2 cellular contexts compared by ENCODE assay signal in the genomic region with DNA sequence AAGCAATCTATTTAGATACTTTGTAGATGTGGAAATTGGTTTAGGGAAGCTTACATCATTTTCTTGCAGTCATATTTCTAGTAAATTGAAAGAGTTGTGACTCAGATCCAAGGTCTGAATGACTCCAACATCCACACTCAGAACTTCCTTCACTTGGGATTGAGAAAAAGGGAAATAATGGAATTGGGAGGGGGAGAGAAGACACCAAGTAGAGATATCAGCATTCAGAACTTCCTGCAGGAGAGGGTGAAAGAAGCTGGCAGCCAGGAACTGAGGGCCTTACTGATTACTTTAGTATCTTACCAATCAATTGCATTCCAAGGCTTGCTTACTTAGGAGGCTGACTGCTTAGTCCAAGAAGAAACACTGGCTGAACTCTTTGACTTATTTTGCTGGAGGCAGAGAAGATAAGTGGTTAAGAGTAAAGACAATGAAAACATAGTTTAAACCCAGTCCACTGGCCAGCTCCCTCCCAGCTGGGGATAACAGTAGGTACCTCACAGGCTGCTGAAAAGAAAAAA.
TF ChIP-seq lines count a peak whose summit lies in the region.

No MANE protein-coding gene starts in this region.

TF ChIP-seq in PFSK-1, 5 proteins besides CTCF, POLR2A, EP300 and RAD21 (continued from another document):
- no peak for TF ChIP-seq FOXP2 (optimal IDR thresholded peaks at IDR 0.05; ENCODE audit: borderline replicate concordance, extremely low read depth, extremely low read length, insufficient read depth)
- TF ChIP-seq, protein P1, sequence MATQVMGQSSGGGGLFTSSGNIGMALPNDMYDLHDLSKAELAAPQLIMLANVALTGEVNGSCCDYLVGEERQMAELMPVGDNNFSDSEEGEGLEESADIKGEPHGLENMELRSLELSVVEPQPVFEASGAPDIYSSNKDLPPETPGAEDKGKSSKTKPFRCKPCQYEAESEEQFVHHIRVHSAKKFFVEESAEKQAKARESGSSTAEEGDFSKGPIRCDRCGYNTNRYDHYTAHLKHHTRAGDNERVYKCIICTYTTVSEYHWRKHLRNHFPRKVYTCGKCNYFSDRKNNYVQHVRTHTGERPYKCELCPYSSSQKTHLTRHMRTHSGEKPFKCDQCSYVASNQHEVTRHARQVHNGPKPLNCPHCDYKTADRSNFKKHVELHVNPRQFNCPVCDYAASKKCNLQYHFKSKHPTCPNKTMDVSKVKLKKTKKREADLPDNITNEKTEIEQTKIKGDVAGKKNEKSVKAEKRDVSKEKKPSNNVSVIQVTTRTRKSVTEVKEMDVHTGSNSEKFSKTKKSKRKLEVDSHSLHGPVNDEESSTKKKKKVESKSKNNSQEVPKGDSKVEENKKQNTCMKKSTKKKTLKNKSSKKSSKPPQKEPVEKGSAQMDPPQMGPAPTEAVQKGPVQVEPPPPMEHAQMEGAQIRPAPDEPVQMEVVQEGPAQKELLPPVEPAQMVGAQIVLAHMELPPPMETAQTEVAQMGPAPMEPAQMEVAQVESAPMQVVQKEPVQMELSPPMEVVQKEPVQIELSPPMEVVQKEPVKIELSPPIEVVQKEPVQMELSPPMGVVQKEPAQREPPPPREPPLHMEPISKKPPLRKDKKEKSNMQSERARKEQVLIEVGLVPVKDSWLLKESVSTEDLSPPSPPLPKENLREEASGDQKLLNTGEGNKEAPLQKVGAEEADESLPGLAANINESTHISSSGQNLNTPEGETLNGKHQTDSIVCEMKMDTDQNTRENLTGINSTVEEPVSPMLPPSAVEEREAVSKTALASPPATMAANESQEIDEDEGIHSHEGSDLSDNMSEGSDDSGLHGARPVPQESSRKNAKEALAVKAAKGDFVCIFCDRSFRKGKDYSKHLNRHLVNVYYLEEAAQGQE (IDR thresholded peaks at IDR 0.05; ENCODE audit: insufficient read depth in 1 of 2, low read depth in 2 of 2, low read length in 2 of 2): 0 out of 4 replicates have a peak, but pooled peaks of 1 of the 2 experiments have one; percentile 27

TF ChIP-seq in H1, 55 proteins besides CTCF, POLR2A, EP300 and RAD21 (continued from another document):
- TF ChIP-seq, protein P2, sequence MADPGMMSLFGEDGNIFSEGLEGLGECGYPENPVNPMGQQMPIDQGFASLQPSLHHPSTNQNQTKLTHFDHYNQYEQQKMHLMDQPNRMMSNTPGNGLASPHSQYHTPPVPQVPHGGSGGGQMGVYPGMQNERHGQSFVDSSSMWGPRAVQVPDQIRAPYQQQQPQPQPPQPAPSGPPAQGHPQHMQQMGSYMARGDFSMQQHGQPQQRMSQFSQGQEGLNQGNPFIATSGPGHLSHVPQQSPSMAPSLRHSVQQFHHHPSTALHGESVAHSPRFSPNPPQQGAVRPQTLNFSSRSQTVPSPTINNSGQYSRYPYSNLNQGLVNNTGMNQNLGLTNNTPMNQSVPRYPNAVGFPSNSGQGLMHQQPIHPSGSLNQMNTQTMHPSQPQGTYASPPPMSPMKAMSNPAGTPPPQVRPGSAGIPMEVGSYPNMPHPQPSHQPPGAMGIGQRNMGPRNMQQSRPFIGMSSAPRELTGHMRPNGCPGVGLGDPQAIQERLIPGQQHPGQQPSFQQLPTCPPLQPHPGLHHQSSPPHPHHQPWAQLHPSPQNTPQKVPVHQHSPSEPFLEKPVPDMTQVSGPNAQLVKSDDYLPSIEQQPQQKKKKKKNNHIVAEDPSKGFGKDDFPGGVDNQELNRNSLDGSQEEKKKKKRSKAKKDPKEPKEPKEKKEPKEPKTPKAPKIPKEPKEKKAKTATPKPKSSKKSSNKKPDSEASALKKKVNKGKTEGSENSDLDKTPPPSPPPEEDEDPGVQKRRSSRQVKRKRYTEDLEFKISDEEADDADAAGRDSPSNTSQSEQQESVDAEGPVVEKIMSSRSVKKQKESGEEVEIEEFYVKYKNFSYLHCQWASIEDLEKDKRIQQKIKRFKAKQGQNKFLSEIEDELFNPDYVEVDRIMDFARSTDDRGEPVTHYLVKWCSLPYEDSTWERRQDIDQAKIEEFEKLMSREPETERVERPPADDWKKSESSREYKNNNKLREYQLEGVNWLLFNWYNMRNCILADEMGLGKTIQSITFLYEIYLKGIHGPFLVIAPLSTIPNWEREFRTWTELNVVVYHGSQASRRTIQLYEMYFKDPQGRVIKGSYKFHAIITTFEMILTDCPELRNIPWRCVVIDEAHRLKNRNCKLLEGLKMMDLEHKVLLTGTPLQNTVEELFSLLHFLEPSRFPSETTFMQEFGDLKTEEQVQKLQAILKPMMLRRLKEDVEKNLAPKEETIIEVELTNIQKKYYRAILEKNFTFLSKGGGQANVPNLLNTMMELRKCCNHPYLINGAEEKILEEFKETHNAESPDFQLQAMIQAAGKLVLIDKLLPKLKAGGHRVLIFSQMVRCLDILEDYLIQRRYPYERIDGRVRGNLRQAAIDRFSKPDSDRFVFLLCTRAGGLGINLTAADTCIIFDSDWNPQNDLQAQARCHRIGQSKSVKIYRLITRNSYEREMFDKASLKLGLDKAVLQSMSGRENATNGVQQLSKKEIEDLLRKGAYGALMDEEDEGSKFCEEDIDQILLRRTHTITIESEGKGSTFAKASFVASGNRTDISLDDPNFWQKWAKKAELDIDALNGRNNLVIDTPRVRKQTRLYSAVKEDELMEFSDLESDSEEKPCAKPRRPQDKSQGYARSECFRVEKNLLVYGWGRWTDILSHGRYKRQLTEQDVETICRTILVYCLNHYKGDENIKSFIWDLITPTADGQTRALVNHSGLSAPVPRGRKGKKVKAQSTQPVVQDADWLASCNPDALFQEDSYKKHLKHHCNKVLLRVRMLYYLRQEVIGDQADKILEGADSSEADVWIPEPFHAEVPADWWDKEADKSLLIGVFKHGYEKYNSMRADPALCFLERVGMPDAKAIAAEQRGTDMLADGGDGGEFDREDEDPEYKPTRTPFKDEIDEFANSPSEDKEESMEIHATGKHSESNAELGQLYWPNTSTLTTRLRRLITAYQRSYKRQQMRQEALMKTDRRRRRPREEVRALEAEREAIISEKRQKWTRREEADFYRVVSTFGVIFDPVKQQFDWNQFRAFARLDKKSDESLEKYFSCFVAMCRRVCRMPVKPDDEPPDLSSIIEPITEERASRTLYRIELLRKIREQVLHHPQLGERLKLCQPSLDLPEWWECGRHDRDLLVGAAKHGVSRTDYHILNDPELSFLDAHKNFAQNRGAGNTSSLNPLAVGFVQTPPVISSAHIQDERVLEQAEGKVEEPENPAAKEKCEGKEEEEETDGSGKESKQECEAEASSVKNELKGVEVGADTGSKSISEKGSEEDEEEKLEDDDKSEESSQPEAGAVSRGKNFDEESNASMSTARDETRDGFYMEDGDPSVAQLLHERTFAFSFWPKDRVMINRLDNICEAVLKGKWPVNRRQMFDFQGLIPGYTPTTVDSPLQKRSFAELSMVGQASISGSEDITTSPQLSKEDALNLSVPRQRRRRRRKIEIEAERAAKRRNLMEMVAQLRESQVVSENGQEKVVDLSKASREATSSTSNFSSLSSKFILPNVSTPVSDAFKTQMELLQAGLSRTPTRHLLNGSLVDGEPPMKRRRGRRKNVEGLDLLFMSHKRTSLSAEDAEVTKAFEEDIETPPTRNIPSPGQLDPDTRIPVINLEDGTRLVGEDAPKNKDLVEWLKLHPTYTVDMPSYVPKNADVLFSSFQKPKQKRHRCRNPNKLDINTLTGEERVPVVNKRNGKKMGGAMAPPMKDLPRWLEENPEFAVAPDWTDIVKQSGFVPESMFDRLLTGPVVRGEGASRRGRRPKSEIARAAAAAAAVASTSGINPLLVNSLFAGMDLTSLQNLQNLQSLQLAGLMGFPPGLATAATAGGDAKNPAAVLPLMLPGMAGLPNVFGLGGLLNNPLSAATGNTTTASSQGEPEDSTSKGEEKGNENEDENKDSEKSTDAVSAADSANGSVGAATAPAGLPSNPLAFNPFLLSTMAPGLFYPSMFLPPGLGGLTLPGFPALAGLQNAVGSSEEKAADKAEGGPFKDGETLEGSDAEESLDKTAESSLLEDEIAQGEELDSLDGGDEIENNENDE (IDR thresholded peaks at IDR 0.05; ENCODE audit: insufficient replicate concordance, low read length): no peak
- TF ChIP-seq JUND (IDR thresholded peaks at IDR 0.05; ENCODE audit: low read length) (no peak), RXRA (IDR thresholded peaks at IDR 0.05; ENCODE audit: insufficient read depth, low read depth, low read length) (no peak), GTF2F1 (IDR thresholded peaks at IDR 0.05; ENCODE audit: borderline replicate concordance, low read depth, low read length) (no peak), BACH1 (IDR thresholded peaks at IDR 0.05; ENCODE audit: low read length) (no peak)
